Comparison of ENCODE assay signal across 8 cellular contexts in genomic region chr7:156892821-156893706, GRCh38. TPM values are rescaled to one million over a fixed set of nuclear protein-coding genes. Genes with fewer than 3 reads are reported as not detected.
DNase-seq lines count a peak whose midpoint lies in the region; ATAC-seq and TF ChIP-seq lines count a peak whose summit lies in the region.

A gene with protein sequence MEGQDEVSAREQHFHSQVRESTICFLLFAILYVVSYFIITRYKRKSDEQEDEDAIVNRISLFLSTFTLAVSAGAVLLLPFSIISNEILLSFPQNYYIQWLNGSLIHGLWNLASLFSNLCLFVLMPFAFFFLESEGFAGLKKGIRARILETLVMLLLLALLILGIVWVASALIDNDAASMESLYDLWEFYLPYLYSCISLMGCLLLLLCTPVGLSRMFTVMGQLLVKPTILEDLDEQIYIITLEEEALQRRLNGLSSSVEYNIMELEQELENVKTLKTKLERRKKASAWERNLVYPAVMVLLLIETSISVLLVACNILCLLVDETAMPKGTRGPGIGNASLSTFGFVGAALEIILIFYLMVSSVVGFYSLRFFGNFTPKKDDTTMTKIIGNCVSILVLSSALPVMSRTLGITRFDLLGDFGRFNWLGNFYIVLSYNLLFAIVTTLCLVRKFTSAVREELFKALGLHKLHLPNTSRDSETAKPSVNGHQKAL (minus strand): TSS chr7:156893183. CDS start chr7:156892993, 190 bp downstream.

- H3K27ac Mint-ChIP-seq in CD14-positive monocyte: peak within 1 kb of the TSS; percentile 88 to 95 (median 93)

- WGBS in liver: under 1% methylated on average over 97 of the region's 97 CpGs

- no peaks in the 10 kb centered on the region for H3K9me3 ChIP-seq in liver (ENCODE audit: control insufficient read depth in 4 of 4, low read length in 3 of 4)

- no peaks in the 10 kb centered on the region for H3K36me3 ChIP-seq in liver (ENCODE audit: control insufficient read depth in 4 of 4, insufficient read depth in 3 of 4, low read depth in 1 of 4, low read length in 3 of 4)

- no peaks in the 10 kb centered on the region for H3K27me3 ChIP-seq in liver (ENCODE audit: control insufficient read depth in 4 of 4, insufficient read depth in 4 of 4, low read length in 3 of 4)

- peaks cover under 1 to 4% of the 10 kb centered on the region in 2 donors for H3K36me3 Mint-ChIP-seq in CD14-positive monocyte

- H3K4me1 ChIP-seq in liver (ENCODE audit: control insufficient read depth in 4 of 4, insufficient read depth in 4 of 4, low read length in 3 of 4): peaks cover 2 to 14% (median 7%) of the 10 kb centered on the region in 4 donors

- H3K4me3 Mint-ChIP-seq in CD14-positive monocyte: peak within 1 kb of the TSS; percentile 88 to 92

- peak within 1 kb of the TSS; percentile 89 to 97 for H3K27ac ChIP-seq in liver (ENCODE audit: low read depth in 1 of 2, low read length in 2 of 2)

- H3K9ac ChIP-seq in liver (ENCODE audit: low read depth in 1 of 2, low read length in 2 of 2): peak within 1 kb of the TSS; percentile 70 to 85

- peak; percentile 75 for ATAC-seq in GM19372 (IDR thresholded peaks at IDR 0.05; ENCODE audit: low read depth, unreplicated experiment)
- ATAC-seq in HG03558 (IDR thresholded peaks at IDR 0.05; ENCODE audit: extremely low read depth, unreplicated experiment): peak; percentile 41

- TF ChIP-seq CTCF in CD14-positive monocyte (IDR thresholded peaks at IDR 0.05) (peak; percentile 80), liver (IDR thresholded peaks at IDR 0.05; ENCODE audit: low read depth, low read length, missing input control) (peak; percentile 79)

- peaks cover 0 to 8% (median 4%) of the 10 kb centered on the region in 7 donors for H3K9me3 Mint-ChIP-seq in CD14-positive monocyte

- peaks cover 0 to under 1% (median 0%) of the 10 kb centered on the region in 3 donors for H3K27me3 Mint-ChIP-seq in CD14-positive monocyte (ENCODE audit: low read depth in 3 of 3)

- peak within 1 kb of the TSS; percentile 80 to 88 (median 81) for H3K4me3 ChIP-seq in liver (ENCODE audit: low read depth in 1 of 3, low read length in 3 of 3)

- peak; percentile 90 for DNase-seq in CD14-positive monocyte (ENCODE audit: low spot score)
- peak; percentile 70 for DNase-seq in NCI-H748 treated with DMSO at 0.1 percent for 48 hours (lab: John Stamatoyannopoulos, UW)
- peak; percentile 91 to 92 for DNase-seq in activated CD4-positive, alpha-beta T cell treated with anti-CD3 and anti-CD28 coated beads, Interleukin-2, amount 50 U/mL, for 4 hours
- peak; percentile 98 for DNase-seq in dermis blood vessel endothelial cell
- DNase-seq in stimulated activated CD4-positive, alpha-beta T cell treated with anti-CD3 and anti-CD28 coated beads, Interleukin-4, amount 100 ng/mL, for 24 hours: peak; percentile 93

- peak; percentile 32 to 53 for TF ChIP-seq RAD21 in liver (IDR thresholded peaks at IDR 0.05)

- peaks cover 49% of the 10 kb centered on the region for H3K4me1 Mint-ChIP-seq in CD14-positive monocyte

- intact Hi-C loops in CD14-positive monocyte (cut with micrococcal nuclease): loop anchor here in 1 of 2 donors (10.0 kb wide), 3 partner anchors 252 to 1968 kb away; partner anchors contain the start of gene PAXIP1

TF ChIP-seq in liver, 16 proteins besides CTCF, POLR2A, EP300 and RAD21:
- TF ChIP-seq ATF3 (IDR thresholded peaks at IDR 0.05): no peak
- no peak for TF ChIP-seq FOXA2 (IDR thresholded peaks at IDR 0.05)
- peak; percentile 72 to 85 for TF ChIP-seq RXRA (IDR thresholded peaks at IDR 0.05)
- TF ChIP-seq EGR1 (IDR thresholded peaks at IDR 0.05; ENCODE audit: low read depth in 2 of 2): peak; percentile 100
- TF ChIP-seq FOXA1 (IDR thresholded peaks at IDR 0.05): no peak
- peak; percentile 27 for TF ChIP-seq MAX (IDR thresholded peaks at IDR 0.05)
- TF ChIP-seq JUND (IDR thresholded peaks at IDR 0.05): no peak
- no peak for TF ChIP-seq ZBTB33 (IDR thresholded peaks at IDR 0.05)
- TF ChIP-seq GABPA (IDR thresholded peaks at IDR 0.05 in 1 of 2, conservative IDR thresholded peaks at IDR 0.05 in 1 of 2): peak in 1 of 2 donors; percentile 49
- TF ChIP-seq YY1 (IDR thresholded peaks at IDR 0.05): peak; percentile 75
- TF ChIP-seq HNF4A (conservative IDR thresholded peaks at IDR 0.05): peak; percentile 56 to 60
- peak; percentile 82 for TF ChIP-seq NR2F2 (IDR thresholded peaks at IDR 0.05)
- no peak for TF ChIP-seq HNF4G (IDR thresholded peaks at IDR 0.05)
- peak; percentile 82 for TF ChIP-seq SP1 (IDR thresholded peaks at IDR 0.05)
- TF ChIP-seq REST (IDR thresholded peaks at IDR 0.05): peak; percentile 55
- TF ChIP-seq TAF1 (conservative IDR thresholded peaks at IDR 0.05): peak; percentile 44

RNA-seq across cellular contexts. Expression of the gene that starts here (rescaled TPM):
- 10 to 100 TPM; 21.2 to 24.4 TPM for polyA plus RNA-seq in CD14-positive monocyte
- total RNA-seq in dermis blood vessel endothelial cell: 156 and 194 TPM in 2 replicates
- 10 to 100 TPM; 22.9 to 35.7 TPM for total RNA-seq in liver
- polyA plus RNA-seq in liver: 10 to 100 TPM; 11.2 to 12.9 TPM

Comparison
In these comparisons a context has a peak if more than half of its experiments do, and no peak if none do; other contexts are left out.
1. Peak in every context shown above with its lines: DNase-seq, ATAC-seq, H3K4me3 ChIP-seq and H3K27ac ChIP-seq.